20 cellular contexts compared by ENCODE assay signal in genomic region chr5:87572092-87572491, GRCh38.
A peak's percentile ranks its signal among the peaks of the same experiment; 100 is the strongest.
DNase-seq lines count a peak whose midpoint lies in the region; ATAC-seq and TF ChIP-seq lines count a peak whose summit lies in the region.
"Had no signal": no experiment of that assay in that cellular context is flagged by ENCODE, and none has a peak within 500 bp of the region (broad histone marks: within the 10 kb centered on the region; RNA-seq: fewer than 3 reads in every experiment).

No MANE protein-coding gene starts in this region.

- no peaks in the 10 kb centered on the region for H3K27me3 ChIP-seq in PC-9 (ENCODE audit: insufficient read depth, low read depth)

- POLR2A ChIA-PET in PC-9 (lab: Charles Lee; ENCODE audit: unreplicated experiment): no interaction called here

- 0 out of 2 replicates have a peak overlapping the region, but pooled peaks have one; percentile 8 for H2AFZ ChIP-seq in PC-9
- H2AFZ ChIP-seq: GM23248 had no signal

- intact Hi-C loops in PC-9 (cut with micrococcal nuclease; ENCODE audit: unreplicated experiment): no loop called here

- ATAC-seq in GM18870 (IDR thresholded peaks at IDR 0.05; ENCODE audit: unreplicated experiment) (peak; percentile 40), HG02884 (IDR thresholded peaks at IDR 0.05; ENCODE audit: unreplicated experiment) (peak; percentile 46)
- ATAC-seq: Panc1 had no signal

- no peaks in the 10 kb centered on the region; the same call in 1 of the 2 replicates for H3K9me2 ChIP-seq in PC-9 (ENCODE audit: insufficient read depth)

- CTCF ChIA-PET in PC-9 (lab: Charles Lee): no interaction called here

- H3K36me3 ChIP-seq in PC-9 (ENCODE audit: low read depth): no peaks in the 10 kb centered on the region

- no peaks in the 10 kb centered on the region for H3K79me2 ChIP-seq in PC-9 (ENCODE audit: low read depth)

- DNase-seq in G401 (ENCODE audit: low spot score): peak; percentile 18
- no peak for DNase-seq in PC-9
- DNase-seq in NCI-H524 treated with DMSO at 0.1 percent for 48 hours (lab: John Stamatoyannopoulos, UW): no peak
- DNase-seq in activated T-cell treated with anti-CD3 and anti-CD28 coated beads, Interleukin-2, amount 50 U/mL, for 48 hours: no peak
- DNase-seq in T-helper 1 cell: no peak
- DNase-seq: 8988T, AML-193, GDM1, GM23248, H9, HFFc6, KBM-7, NCI-H1092, NCI-H1436, NCI-H187 treated with DMSO at 0.1 percent for 48 hours, SIG-M5, T1000 had no signal

- no peaks in the 10 kb centered on the region for H3K4me1 ChIP-seq in PC-9 (replicated peaks; ENCODE audit: insufficient read depth)

- H4K20me1 ChIP-seq in PC-9 (ENCODE audit: insufficient read depth): no peaks in the 10 kb centered on the region

- H3K4me3 ChIP-seq in PC-9: no peak overlapping the region
- H3K4me3 ChIP-seq: GM23248 had no signal

- H3F3A ChIP-seq in PC-9 (ENCODE audit: insufficient read depth, low read depth): no peaks in the 10 kb centered on the region

- in situ Hi-C loops in G401 (cut with HindIII; ENCODE audit: low sequenced_read_pairs): no loop called here

- 0 out of 2 replicates have a peak, but pooled peaks cover 3% of the 10 kb centered on the region for H3K9me3 ChIP-seq in PC-9 (ENCODE audit: insufficient read depth, low read depth)

- BruUV-seq in PC-9 (replicated peaks; lab: Mats Ljungman, UMichigan): no TSS peak

- no peak for TF ChIP-seq CTCF in PC-9 (conservative IDR thresholded peaks at IDR 0.05)

- H3K27ac ChIP-seq in PC-9: no peak overlapping the region
- H3K27ac ChIP-seq: GM23248 had no signal

- no peak overlapping the region for H3K4me2 ChIP-seq in PC-9
